In genomic region chr5:40754381-40755092, GRCh38 we compare ENCODE assay signal across 8 cellular contexts. TPM values are rescaled to one million over a fixed set of nuclear protein-coding genes. Genes with fewer than 3 reads are reported as not detected.
DNase-seq lines count a peak whose midpoint lies in the region; ATAC-seq and TF ChIP-seq lines count a peak whose summit lies in the region.

No MANE protein-coding gene starts in this region.

- no peaks in the 10 kb centered on the region for H3K9me2 ChIP-seq in SK-N-SH

- DNase-seq in AG04449 (ENCODE audit: low read depth, low spot score) = no peak
- DNase-seq in SK-N-SH = no peak
- DNase-seq in tibial nerve (ENCODE audit: low spot score in 2 of 2) = no peak
- DNase-seq in activated CD4-positive, CD25-positive, alpha-beta regulatory T cell (lab: John Stamatoyannopoulos, UW) = no peak
- DNase-seq in activated CD8-positive, alpha-beta memory T cell treated with anti-CD3 and anti-CD28 coated beads, Interleukin-2, amount 50 U/mL, for 48 hours = no peak

- H3F3A ChIP-seq in SK-N-SH (replicated peaks; ENCODE audit: insufficient read depth) = peaks cover 17% of the 10 kb centered on the region

- no peaks in the 10 kb centered on the region for H4K20me1 ChIP-seq in SK-N-SH (ENCODE audit: insufficient read depth)

- H3K9me3 ChIP-seq in SK-N-SH = no peaks in the 10 kb centered on the region
- no peaks in the 10 kb centered on the region for H3K9me3 ChIP-seq in iPS-18a (ENCODE audit: control insufficient read depth, low read depth, low read length)
- H3K9me3 ChIP-seq in tibial nerve = no peaks in the 10 kb centered on the region

- no peak for TF ChIP-seq RAD21 in SK-N-SH (IDR thresholded peaks at IDR 0.05; ENCODE audit: low read length)

- no peak for TF ChIP-seq POLR2A in tibial nerve (IDR thresholded peaks at IDR 0.05)

- ATAC-seq in GM18520 (IDR thresholded peaks at IDR 0.05; ENCODE audit: unreplicated experiment) (peak; percentile 13), HG03025 (IDR thresholded peaks at IDR 0.05; ENCODE audit: low FRiP score, unreplicated experiment) (peak; percentile 4)

- peak overlapping the region; percentile 81; the same call in 1 of the 2 replicates for H2AFZ ChIP-seq in SK-N-SH (ENCODE audit: low read depth)

- TF ChIP-seq EP300 in SK-N-SH (IDR thresholded peaks at IDR 0.05; ENCODE audit: borderline replicate concordance in 1 of 2, low read depth in 1 of 2, low read length in 1 of 2) = no peak
- TF ChIP-seq EP300 in tibial nerve (IDR thresholded peaks at IDR 0.05) = no peak

- H3K9ac ChIP-seq in SK-N-SH (peak overlapping the region; percentile 90; the same call in 1 of the 2 replicates), iPS-18a (ENCODE audit: low read length) (peak overlapping the region; percentile 80)

- no peak for TF ChIP-seq CTCF in AG04449 (IDR thresholded peaks at IDR 0.05; ENCODE audit: insufficient read depth, low read length, missing control alignments)
- TF ChIP-seq CTCF in SK-N-SH (IDR thresholded peaks at IDR 0.05) = no peak
- no peak for TF ChIP-seq CTCF in tibial nerve (IDR thresholded peaks at IDR 0.05)

- peaks cover 2 to 5% of the 10 kb centered on the region in 2 experiments for H3K36me3 ChIP-seq in SK-N-SH (replicated peaks in 1 of 2; ENCODE audit: control insufficient read depth in 1 of 2, insufficient read depth in 2 of 2, low read length in 1 of 2)
- no peaks in the 10 kb centered on the region for H3K36me3 ChIP-seq in iPS-18a (ENCODE audit: control insufficient read depth, low read depth, low read length)
- peaks cover 0 to 13% (median 0%) of the 10 kb centered on the region in 3 donors for H3K36me3 ChIP-seq in tibial nerve

- 26% methylated on average over 6 of the region's 6 CpGs for WGBS in SK-N-SH (ENCODE audit: low lambda C conversion rate)
- 6 to 10% methylated on average over 6 of the region's 6 CpGs for WGBS in tibial nerve, 2 donors

- CTCF ChIA-PET in AG04449 (lab: Yijun Ruan, JAX) = interaction anchor here (0.8 to 1.6 kb wide), 6 partner anchors 8 to 1176 kb away, joined by 3 to 6 read pairs (median 4); no protein-coding TSS in a partner anchor
- CTCF ChIA-PET in SK-N-SH (lab: Yijun Ruan, JAX) = interaction anchor here (1.0 to 1.9 kb wide), 6 partner anchors 8 to 43 kb away, joined by 3 to 8 read pairs (median 4); partner anchors contain the start of gene PRKAA1

- peaks cover 39% of the 10 kb centered on the region for H3K79me2 ChIP-seq in SK-N-SH (ENCODE audit: insufficient read depth)

- H3K27me3 ChIP-seq in SK-N-SH (ENCODE audit: insufficient read depth) (no peaks in the 10 kb centered on the region), iPS-18a (ENCODE audit: control insufficient read depth, insufficient read depth, low read length) (peaks cover 5% of the 10 kb centered on the region), tibial nerve (no peaks in the 10 kb centered on the region)

- H3K27ac ChIP-seq in SK-N-SH (ENCODE audit: low read depth in 2 of 2, low read length in 1 of 2) (peak overlapping the region; percentile 82 to 90), iPS-18a (ENCODE audit: low read length) (no peak overlapping the region), tibial nerve (peak overlapping the region; percentile 83 to 96 (median 92))

- H3K4me3 ChIP-seq in AG04449 (ENCODE audit: low read depth, low read length) = peak overlapping the region; percentile 81
- peak overlapping the region; percentile 97 for H3K4me3 ChIP-seq in SK-N-SH (ENCODE audit: low read depth in 2 of 2, low read length in 1 of 2)
- peak overlapping the region; percentile 84 for H3K4me3 ChIP-seq in iPS-18a (ENCODE audit: low read length)
- H3K4me3 ChIP-seq in tibial nerve = peak overlapping the region; percentile 59 to 90 (median 87)

- H3K4me2 ChIP-seq in SK-N-SH = peak overlapping the region; percentile 84

- H3K4me1 ChIP-seq in SK-N-SH (ENCODE audit: control insufficient read depth in 1 of 2, insufficient read depth in 2 of 2, low read depth in 1 of 2, low read length in 1 of 2) = peaks cover 0 to 6% of the 10 kb centered on the region in 2 experiments; a peak in 2 of 4 replicates
- H3K4me1 ChIP-seq in iPS-18a (ENCODE audit: control insufficient read depth, low read depth, low read length) = peaks cover 5% of the 10 kb centered on the region
- H3K4me1 ChIP-seq in tibial nerve = peaks cover 0 to 14% (median 5%) of the 10 kb centered on the region in 4 donors

- POLR2A ChIA-PET in AG04449 (lab: Yijun Ruan, JAX) = interaction anchor here (0.6 kb wide), 1 partner anchor 38 kb away, joined by 4 read pairs; no protein-coding TSS in a partner anchor
- POLR2A ChIA-PET in SK-N-SH (lab: Yijun Ruan, JAX) = interaction anchor here (0.9 kb wide), 1 partner anchor 81 kb away, joined by 3 read pairs; no protein-coding TSS in a partner anchor

TF ChIP-seq in SK-N-SH, 30 proteins besides CTCF, POLR2A, EP300 and RAD21:
- no peak for TF ChIP-seq RCOR1 (IDR thresholded peaks at IDR 0.05; ENCODE audit: low read length)
- no peak for TF ChIP-seq RXRA (IDR thresholded peaks at IDR 0.05; ENCODE audit: borderline replicate concordance, low read depth)
- TF ChIP-seq SIN3A (IDR thresholded peaks at IDR 0.05; ENCODE audit: borderline replicate concordance, low read depth, low read length) = no peak
- no peak for TF ChIP-seq POLR2AphosphoS5 (IDR thresholded peaks at IDR 0.05; ENCODE audit: low read depth, low read length)
- no peak for TF ChIP-seq FOXM1 (IDR thresholded peaks at IDR 0.05; ENCODE audit: low read depth)
- no peak for TF ChIP-seq JUND (IDR thresholded peaks at IDR 0.05)
- no peak for TF ChIP-seq FOXJ3 (CRISPR knock-in tag; IDR thresholded peaks at IDR 0.05)
TF ChIP-seq in SK-N-SH: peak in this region for 0.

RNA-seq across cellular contexts. Expression of gene TTC33, which starts 1.2 kb away (rescaled TPM):
- 2.2 and 3.3 TPM in 2 replicates for polyA plus RNA-seq in SK-N-SH (2012; rRNA removed)
- polyA plus RNA-seq in SK-N-SH (2012; cell fraction: cytosol; rRNA removed) = 4.3 and 4.9 TPM in 2 replicates
- 1.9 and 4.5 TPM in 2 replicates for polyA plus RNA-seq in SK-N-SH (2012; cell fraction: nucleus; rRNA removed)
- total RNA-seq in tibial nerve = 10 to 100 TPM; 11.4 to 27.1 (median 19.9) TPM

RNA-seq across cellular contexts. Expression of gene PRKAA1, which starts 43.6 kb away (rescaled TPM):
- 23.2 and 34.4 TPM in 2 replicates for polyA plus RNA-seq in SK-N-SH (2012; rRNA removed)
- polyA plus RNA-seq in SK-N-SH (2012; cell fraction: cytosol; rRNA removed) = 24.4 and 27.7 TPM in 2 replicates
- 63.9 and 115 TPM in 2 replicates for polyA plus RNA-seq in SK-N-SH (2012; cell fraction: nucleus; rRNA removed)
- total RNA-seq in tibial nerve = 10 to 100 TPM; 66.2 to 86.1 (median 77.9) TPM
